Comparison of ENCODE assay signal across 1 cellular context in the genomic region with DNA sequence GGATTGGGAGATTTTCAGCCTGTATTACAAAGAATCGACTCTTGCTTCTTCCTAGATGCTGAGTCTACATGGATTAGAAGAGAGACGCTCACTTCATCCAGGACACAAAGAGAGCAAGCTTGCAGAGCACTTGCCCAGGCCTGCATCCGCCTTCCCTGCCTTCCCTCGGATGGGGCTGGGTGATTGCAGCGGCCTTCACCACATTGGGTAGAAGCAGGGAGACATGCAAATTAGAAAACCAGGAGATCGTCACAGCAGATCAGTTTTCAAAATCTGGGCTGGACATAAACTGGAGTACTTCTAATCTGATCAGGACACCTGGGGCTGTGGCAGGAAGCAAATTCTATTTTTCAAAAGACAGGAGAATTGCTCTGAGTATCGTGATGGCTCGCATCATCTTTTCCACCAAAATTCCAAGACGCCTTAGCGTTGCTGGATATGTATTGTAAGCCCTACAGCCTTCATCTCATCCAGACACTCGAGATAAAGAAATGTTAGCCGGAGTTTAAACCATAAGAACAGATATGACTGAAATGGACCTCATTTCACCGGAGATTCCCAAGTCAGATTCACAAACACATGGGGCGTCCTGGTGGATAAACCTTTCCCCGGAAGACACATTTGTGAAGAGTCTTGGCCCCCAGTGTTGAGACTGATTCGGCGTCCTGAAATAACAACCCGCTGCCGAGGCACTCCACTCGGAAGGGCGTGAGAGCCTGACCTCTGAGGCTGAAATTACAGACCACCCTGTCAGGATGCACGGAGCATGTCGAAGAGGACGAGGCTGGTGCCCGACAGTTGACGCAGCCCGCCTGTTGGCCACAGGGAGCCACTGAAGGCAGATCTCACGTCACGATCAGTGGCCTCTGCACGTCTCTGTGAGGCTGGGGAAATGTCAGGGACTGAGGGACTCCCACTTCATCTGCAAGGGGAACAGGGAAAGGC.
A peak's percentile ranks its signal among the peaks of the same experiment; 100 is the strongest.
TF ChIP-seq lines count a peak whose summit lies in the region.

No MANE protein-coding gene starts in this region.

TF ChIP-seq in HEK293, 187 proteins besides CTCF, POLR2A, EP300 and RAD21 (continued from another document and continues in another):
- TF ChIP-seq, protein P1, sequence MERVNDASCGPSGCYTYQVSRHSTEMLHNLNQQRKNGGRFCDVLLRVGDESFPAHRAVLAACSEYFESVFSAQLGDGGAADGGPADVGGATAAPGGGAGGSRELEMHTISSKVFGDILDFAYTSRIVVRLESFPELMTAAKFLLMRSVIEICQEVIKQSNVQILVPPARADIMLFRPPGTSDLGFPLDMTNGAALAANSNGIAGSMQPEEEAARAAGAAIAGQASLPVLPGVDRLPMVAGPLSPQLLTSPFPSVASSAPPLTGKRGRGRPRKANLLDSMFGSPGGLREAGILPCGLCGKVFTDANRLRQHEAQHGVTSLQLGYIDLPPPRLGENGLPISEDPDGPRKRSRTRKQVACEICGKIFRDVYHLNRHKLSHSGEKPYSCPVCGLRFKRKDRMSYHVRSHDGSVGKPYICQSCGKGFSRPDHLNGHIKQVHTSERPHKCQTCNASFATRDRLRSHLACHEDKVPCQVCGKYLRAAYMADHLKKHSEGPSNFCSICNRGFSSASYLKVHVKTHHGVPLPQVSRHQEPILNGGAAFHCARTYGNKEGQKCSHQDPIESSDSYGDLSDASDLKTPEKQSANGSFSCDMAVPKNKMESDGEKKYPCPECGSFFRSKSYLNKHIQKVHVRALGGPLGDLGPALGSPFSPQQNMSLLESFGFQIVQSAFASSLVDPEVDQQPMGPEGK (tag by site-specific recombination; IDR thresholded peaks at IDR 0.05), result no peak
- TF ChIP-seq, protein P2, sequence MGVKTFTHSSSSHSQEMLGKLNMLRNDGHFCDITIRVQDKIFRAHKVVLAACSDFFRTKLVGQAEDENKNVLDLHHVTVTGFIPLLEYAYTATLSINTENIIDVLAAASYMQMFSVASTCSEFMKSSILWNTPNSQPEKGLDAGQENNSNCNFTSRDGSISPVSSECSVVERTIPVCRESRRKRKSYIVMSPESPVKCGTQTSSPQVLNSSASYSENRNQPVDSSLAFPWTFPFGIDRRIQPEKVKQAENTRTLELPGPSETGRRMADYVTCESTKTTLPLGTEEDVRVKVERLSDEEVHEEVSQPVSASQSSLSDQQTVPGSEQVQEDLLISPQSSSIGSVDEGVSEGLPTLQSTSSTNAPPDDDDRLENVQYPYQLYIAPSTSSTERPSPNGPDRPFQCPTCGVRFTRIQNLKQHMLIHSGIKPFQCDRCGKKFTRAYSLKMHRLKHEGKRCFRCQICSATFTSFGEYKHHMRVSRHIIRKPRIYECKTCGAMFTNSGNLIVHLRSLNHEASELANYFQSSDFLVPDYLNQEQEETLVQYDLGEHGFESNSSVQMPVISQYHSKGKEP (tag by site-specific recombination; IDR thresholded peaks at IDR 0.05), result peak; percentile 22; the same call in 1 of the 2 replicates
- no peak for TF ChIP-seq ZNF175 (tag by site-specific recombination; IDR thresholded peaks at IDR 0.05)
- no peak for TF ChIP-seq YY1 (tag by site-specific recombination; IDR thresholded peaks at IDR 0.05)
- TF ChIP-seq ZNF521 (tag by site-specific recombination; IDR thresholded peaks at IDR 0.05), result no peak
- peak; percentile 94 for TF ChIP-seq ZSCAN16 (tag by site-specific recombination; IDR thresholded peaks at IDR 0.05)
- TF ChIP-seq KLF9 (tag by site-specific recombination; IDR thresholded peaks at IDR 0.05; ENCODE audit: low read depth), result no peak
- TF ChIP-seq, protein P3, sequence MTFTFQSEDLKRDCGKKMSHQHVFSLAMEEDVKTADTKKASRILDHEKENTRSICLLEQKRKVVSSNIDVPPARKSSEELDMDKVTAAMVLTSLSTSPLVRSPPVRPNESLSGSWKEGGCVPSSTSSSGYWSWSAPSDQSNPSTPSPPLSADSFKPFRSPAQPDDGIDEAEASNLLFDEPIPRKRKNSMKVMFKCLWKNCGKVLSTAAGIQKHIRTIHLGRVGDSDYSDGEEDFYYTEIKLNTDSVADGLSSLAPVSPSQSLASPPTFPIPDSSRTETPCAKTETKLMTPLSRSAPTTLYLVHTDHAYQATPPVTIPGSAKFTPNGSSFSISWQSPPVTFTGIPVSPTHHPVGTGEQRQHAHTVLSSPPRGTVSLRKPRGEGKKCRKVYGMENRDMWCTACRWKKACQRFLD (tag by site-specific recombination; IDR thresholded peaks at IDR 0.05), result no peak
- no peak for TF ChIP-seq ZNF423 (tag by site-specific recombination; IDR thresholded peaks at IDR 0.05)
- no peak for TF ChIP-seq ZNF555 (tag by site-specific recombination; conservative IDR thresholded peaks at IDR 0.05)
- TF ChIP-seq, protein P4, sequence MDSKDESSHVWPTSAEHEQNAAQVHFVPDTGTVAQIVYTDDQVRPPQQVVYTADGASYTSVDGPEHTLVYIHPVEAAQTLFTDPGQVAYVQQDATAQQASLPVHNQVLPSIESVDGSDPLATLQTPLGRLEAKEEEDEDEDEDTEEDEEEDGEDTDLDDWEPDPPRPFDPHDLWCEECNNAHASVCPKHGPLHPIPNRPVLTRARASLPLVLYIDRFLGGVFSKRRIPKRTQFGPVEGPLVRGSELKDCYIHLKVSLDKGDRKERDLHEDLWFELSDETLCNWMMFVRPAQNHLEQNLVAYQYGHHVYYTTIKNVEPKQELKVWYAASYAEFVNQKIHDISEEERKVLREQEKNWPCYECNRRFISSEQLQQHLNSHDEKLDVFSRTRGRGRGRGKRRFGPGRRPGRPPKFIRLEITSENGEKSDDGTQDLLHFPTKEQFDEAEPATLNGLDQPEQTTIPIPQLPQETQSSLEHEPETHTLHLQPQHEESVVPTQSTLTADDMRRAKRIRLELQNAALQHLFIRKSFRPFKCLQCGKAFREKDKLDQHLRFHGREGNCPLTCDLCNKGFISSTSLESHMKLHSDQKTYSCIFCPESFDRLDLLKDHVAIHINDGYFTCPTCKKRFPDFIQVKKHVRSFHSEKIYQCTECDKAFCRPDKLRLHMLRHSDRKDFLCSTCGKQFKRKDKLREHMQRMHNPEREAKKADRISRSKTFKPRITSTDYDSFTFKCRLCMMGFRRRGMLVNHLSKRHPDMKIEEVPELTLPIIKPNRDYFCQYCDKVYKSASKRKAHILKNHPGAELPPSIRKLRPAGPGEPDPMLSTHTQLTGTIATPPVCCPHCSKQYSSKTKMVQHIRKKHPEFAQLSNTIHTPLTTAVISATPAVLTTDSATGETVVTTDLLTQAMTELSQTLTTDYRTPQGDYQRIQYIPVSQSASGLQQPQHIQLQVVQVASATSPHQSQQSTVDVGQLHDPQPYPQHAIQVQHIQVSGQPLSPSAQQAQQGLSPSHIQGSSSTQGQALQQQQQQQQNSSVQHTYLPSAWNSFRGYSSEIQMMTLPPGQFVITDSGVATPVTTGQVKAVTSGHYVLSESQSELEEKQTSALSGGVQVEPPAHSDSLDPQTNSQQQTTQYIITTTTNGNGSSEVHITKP (tag by site-specific recombination; IDR thresholded peaks at IDR 0.05), result peak; percentile 40; the same call in 1 of the 2 replicates
- no peak for TF ChIP-seq ZNF548 (tag by site-specific recombination; IDR thresholded peaks at IDR 0.05)
- no peak for TF ChIP-seq ZNF350 (tag by site-specific recombination; IDR thresholded peaks at IDR 0.05)
- TF ChIP-seq ZNF202 (tag by site-specific recombination; IDR thresholded peaks at IDR 0.05; ENCODE audit: borderline replicate concordance), result no peak
- TF ChIP-seq, protein P5, sequence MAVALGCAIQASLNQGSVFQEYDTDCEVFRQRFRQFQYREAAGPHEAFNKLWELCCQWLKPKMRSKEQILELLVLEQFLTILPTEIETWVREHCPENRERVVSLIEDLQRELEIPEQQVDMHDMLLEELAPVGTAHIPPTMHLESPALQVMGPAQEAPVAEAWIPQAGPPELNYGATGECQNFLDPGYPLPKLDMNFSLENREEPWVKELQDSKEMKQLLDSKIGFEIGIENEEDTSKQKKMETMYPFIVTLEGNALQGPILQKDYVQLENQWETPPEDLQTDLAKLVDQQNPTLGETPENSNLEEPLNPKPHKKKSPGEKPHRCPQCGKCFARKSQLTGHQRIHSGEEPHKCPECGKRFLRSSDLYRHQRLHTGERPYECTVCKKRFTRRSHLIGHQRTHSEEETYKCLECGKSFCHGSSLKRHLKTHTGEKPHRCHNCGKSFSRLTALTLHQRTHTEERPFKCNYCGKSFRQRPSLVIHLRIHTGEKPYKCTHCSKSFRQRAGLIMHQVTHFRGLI (tag by site-specific recombination; IDR thresholded peaks at IDR 0.05), result no peak
- TF ChIP-seq SALL2 (tag by site-specific recombination; IDR thresholded peaks at IDR 0.05; ENCODE audit: borderline replicate concordance), result no peak
- TF ChIP-seq GFI1B (tag by site-specific recombination; IDR thresholded peaks at IDR 0.05), result peak; percentile 67; the same call in 1 of the 2 replicates
- TF ChIP-seq, protein P6, sequence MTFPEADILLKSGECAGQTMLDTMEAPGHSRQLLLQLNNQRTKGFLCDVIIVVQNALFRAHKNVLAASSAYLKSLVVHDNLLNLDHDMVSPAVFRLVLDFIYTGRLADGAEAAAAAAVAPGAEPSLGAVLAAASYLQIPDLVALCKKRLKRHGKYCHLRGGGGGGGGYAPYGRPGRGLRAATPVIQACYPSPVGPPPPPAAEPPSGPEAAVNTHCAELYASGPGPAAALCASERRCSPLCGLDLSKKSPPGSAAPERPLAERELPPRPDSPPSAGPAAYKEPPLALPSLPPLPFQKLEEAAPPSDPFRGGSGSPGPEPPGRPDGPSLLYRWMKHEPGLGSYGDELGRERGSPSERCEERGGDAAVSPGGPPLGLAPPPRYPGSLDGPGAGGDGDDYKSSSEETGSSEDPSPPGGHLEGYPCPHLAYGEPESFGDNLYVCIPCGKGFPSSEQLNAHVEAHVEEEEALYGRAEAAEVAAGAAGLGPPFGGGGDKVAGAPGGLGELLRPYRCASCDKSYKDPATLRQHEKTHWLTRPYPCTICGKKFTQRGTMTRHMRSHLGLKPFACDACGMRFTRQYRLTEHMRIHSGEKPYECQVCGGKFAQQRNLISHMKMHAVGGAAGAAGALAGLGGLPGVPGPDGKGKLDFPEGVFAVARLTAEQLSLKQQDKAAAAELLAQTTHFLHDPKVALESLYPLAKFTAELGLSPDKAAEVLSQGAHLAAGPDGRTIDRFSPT (tag by site-specific recombination; IDR thresholded peaks at IDR 0.05), result no peak
- no peak for TF ChIP-seq ZNF157 (tag by site-specific recombination; IDR thresholded peaks at IDR 0.05)
- TF ChIP-seq, protein P7, sequence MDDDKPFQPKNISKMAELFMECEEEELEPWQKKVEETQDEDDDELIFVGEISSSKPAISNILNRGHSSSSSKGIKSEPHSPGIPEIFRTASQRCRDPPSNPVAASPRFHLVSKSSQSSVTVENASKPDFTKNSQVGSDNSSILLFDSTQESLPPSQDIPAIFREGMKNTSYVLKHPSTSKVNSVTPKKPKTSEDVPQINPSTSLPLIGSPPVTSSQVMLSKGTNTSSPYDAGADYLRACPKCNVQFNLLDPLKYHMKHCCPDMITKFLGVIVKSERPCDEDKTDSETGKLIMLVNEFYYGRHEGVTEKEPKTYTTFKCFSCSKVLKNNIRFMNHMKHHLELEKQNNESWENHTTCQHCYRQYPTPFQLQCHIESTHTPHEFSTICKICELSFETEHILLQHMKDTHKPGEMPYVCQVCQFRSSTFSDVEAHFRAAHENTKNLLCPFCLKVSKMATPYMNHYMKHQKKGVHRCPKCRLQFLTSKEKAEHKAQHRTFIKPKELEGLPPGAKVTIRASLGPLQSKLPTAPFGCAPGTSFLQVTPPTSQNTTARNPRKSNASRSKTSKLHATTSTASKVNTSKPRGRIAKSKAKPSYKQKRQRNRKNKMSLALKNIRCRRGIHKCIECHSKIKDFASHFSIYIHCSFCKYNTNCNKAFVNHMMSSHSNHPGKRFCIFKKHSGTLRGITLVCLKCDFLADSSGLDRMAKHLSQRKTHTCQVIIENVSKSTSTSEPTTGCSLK (tag by site-specific recombination; IDR thresholded peaks at IDR 0.05), result no peak
- no peak for TF ChIP-seq GLI4 (tag by site-specific recombination; IDR thresholded peaks at IDR 0.05)
- TF ChIP-seq, protein P8, sequence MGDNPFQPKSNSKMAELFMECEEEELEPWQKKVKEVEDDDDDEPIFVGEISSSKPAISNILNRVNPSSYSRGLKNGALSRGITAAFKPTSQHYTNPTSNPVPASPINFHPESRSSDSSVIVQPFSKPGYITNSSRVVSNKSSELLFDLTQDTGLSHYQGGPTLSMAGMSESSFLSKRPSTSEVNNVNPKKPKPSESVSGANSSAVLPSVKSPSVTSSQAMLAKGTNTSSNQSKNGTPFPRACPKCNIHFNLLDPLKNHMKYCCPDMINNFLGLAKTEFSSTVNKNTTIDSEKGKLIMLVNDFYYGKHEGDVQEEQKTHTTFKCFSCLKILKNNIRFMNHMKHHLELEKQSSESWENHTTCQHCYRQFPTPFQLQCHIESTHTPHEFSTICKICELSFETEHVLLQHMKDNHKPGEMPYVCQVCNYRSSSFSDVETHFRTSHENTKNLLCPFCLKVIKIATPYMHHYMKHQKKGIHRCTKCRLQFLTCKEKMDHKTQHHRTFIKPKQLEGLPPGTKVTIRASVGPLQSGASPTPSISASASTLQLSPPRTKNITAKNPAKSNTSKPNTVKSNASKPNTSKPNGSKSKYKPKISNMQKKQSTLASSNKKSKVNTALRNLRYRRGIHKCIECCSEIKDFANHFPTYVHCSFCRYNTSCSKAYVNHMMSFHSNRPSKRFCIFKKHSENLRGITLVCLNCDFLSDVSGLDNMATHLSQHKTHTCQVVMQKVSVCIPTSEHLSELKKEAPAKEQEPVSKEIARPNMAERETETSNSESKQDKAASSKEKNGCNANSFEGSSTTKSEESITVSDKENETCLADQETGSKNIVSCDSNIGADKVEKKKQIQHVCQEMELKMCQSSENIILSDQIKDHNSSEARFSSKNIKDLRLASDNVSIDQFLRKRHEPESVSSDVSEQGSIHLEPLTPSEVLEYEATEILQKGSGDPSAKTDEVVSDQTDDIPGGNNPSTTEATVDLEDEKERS (tag by site-specific recombination; IDR thresholded peaks at IDR 0.05), result no peak
- no peak for TF ChIP-seq BCL11B (tag by site-specific recombination; IDR thresholded peaks at IDR 0.05; ENCODE audit: low read depth)
- no peak for TF ChIP-seq ZNF792 (tag by site-specific recombination; IDR thresholded peaks at IDR 0.05)
- no peak for TF ChIP-seq ZNF549 (tag by site-specific recombination; IDR thresholded peaks at IDR 0.05)
- no peak for TF ChIP-seq ZNF660 (tag by site-specific recombination; IDR thresholded peaks at IDR 0.05)
- no peak for TF ChIP-seq OVOL3 (tag by site-specific recombination; IDR thresholded peaks at IDR 0.05)
- peak; percentile 98 for TF ChIP-seq ZBTB17 (tag by site-specific recombination; IDR thresholded peaks at IDR 0.05)
- TF ChIP-seq, protein P9, sequence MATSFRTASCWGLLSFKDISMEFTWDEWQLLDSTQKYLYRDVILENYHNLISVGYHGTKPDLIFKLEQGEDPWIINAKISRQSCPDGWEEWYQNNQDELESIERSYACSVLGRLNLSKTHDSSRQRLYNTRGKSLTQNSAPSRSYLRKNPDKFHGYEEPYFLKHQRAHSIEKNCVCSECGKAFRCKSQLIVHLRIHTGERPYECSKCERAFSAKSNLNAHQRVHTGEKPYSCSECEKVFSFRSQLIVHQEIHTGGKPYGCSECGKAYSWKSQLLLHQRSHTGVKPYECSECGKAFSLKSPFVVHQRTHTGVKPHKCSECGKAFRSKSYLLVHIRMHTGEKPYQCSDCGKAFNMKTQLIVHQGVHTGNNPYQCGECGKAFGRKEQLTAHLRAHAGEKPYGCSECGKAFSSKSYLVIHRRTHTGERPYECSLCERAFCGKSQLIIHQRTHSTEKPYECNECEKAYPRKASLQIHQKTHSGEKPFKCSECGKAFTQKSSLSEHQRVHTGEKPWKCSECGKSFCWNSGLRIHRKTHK (tag by site-specific recombination; IDR thresholded peaks at IDR 0.05), result no peak
- no peak for TF ChIP-seq ZNF354C (tag by site-specific recombination; IDR thresholded peaks at IDR 0.05; ENCODE audit: borderline replicate concordance, low read depth)
- TF ChIP-seq ZNF112 (tag by site-specific recombination; IDR thresholded peaks at IDR 0.05), result no peak
- TF ChIP-seq ZNF560 (tag by site-specific recombination; IDR thresholded peaks at IDR 0.05; ENCODE audit: borderline replicate concordance), result no peak
- TF ChIP-seq ZNF707 (tag by site-specific recombination; IDR thresholded peaks at IDR 0.05), result no peak
- no peak for TF ChIP-seq ZNF416 (tag by site-specific recombination; IDR thresholded peaks at IDR 0.05)
